Comparison of ENCODE assay signal across 8 cellular contexts in genomic region chr2:173355132-173355865, GRCh38. TPM values are rescaled to one million over a fixed set of nuclear protein-coding genes. Genes with fewer than 3 reads are reported as not detected.
DNase-seq lines count a peak whose midpoint lies in the region; ATAC-seq and TF ChIP-seq lines count a peak whose summit lies in the region.

No MANE protein-coding gene starts in this region.

- H3K9me3 Mint-ChIP-seq in activated naive CD8-positive, alpha-beta T cell treated with anti-CD3 and anti-CD28 coated beads, Interleukin-2, amount 10 ng/mL, durations not matched to agents 7 days and 5 days: no peaks in the 10 kb centered on the region

- H3K4me3 ChIP-seq in OCI-LY1 (ENCODE audit: low read depth, low read length, poor library complexity, severe bottlenecking) (peak overlapping the region; percentile 98), skeletal muscle cell (ENCODE audit: low read depth, low read length) (peak overlapping the region; percentile 74)

- H3K36me3 Mint-ChIP-seq in activated naive CD8-positive, alpha-beta T cell treated with anti-CD3 and anti-CD28 coated beads, Interleukin-2, amount 10 ng/mL, durations not matched to agents 7 days and 5 days: peaks cover 21% of the 10 kb centered on the region

- H3K4me1 ChIP-seq in OCI-LY1 (ENCODE audit: insufficient read depth, low read length, severe bottlenecking): peaks cover 78% of the 10 kb centered on the region

- H3K36me3 ChIP-seq in OCI-LY1 (ENCODE audit: insufficient read depth, low read length): peaks cover 47% of the 10 kb centered on the region

- no peak overlapping the region for H2AFZ ChIP-seq in OCI-LY1 (ENCODE audit: low read length)

- H3K4me3 Mint-ChIP-seq in activated naive CD8-positive, alpha-beta T cell treated with anti-CD3 and anti-CD28 coated beads, Interleukin-2, amount 10 ng/mL, durations not matched to agents 7 days and 5 days: peak overlapping the region; percentile 94

- H3K9me2 ChIP-seq in OCI-LY1 (ENCODE audit: low read depth, low read length): no peaks in the 10 kb centered on the region

- no peaks in the 10 kb centered on the region for H4K20me1 ChIP-seq in OCI-LY1 (ENCODE audit: insufficient read depth, low read length)

- H3F3A ChIP-seq in OCI-LY1 (ENCODE audit: insufficient read depth, low read length): no peaks in the 10 kb centered on the region

- no peaks in the 10 kb centered on the region for H3K9me3 ChIP-seq in OCI-LY1 (ENCODE audit: low read length)

- peak overlapping the region; percentile 95 for H3K27ac ChIP-seq in OCI-LY1 (ENCODE audit: low read depth, low read length, poor library complexity, severe bottlenecking)

- peak; percentile 39 for ATAC-seq in GM19395 (IDR thresholded peaks at IDR 0.05; ENCODE audit: unreplicated experiment)
- peak; percentile 33 for ATAC-seq in HG03460 (IDR thresholded peaks at IDR 0.05; ENCODE audit: unreplicated experiment)
- ATAC-seq in activated naive CD8-positive, alpha-beta T cell treated with anti-CD3 and anti-CD28 coated beads, Interleukin-2, amount 10 ng/mL, durations not matched to agents 7 days and 5 days (ENCODE audit: low read depth): peak; percentile 54

- peak overlapping the region; percentile 100 for H3K9ac ChIP-seq in OCI-LY1 (ENCODE audit: low read length)

- H3K79me2 ChIP-seq in OCI-LY1 (ENCODE audit: insufficient read depth, low read length): peaks cover 51% of the 10 kb centered on the region

- H3K27ac Mint-ChIP-seq in activated naive CD8-positive, alpha-beta T cell treated with anti-CD3 and anti-CD28 coated beads, Interleukin-2, amount 10 ng/mL, durations not matched to agents 7 days and 5 days: peak overlapping the region; percentile 85

- H3K4me1 Mint-ChIP-seq in activated naive CD8-positive, alpha-beta T cell treated with anti-CD3 and anti-CD28 coated beads, Interleukin-2, amount 10 ng/mL, durations not matched to agents 7 days and 5 days: peaks cover 45% of the 10 kb centered on the region

- peak overlapping the region; percentile 88 for H3K4me2 ChIP-seq in OCI-LY1 (ENCODE audit: low read length)

- POLR2A ChIA-PET in activated naive CD8-positive, alpha-beta T cell treated with anti-CD3 and anti-CD28 coated beads, Interleukin-2, amount 10 ng/mL, durations not matched to agents 7 days and 5 days (lab: Charles Lee): interaction anchor here (0.6 to 1.2 kb wide), 2 partner anchors 893 to 1348 kb away, joined by 3 to 4 read pairs; partner anchors contain the start of gene OLA1

- H3K27me3 ChIP-seq in OCI-LY1 (ENCODE audit: insufficient read depth, low read length): no peaks in the 10 kb centered on the region

- DNase-seq in DMS 273 treated with DMSO at 0.1 percent for 48 hours (lab: John Stamatoyannopoulos, UW) (peak; percentile 32), hepatic stellate cell (ENCODE audit: low spot score) (peak; percentile 58), skeletal muscle cell (ENCODE audit: low read depth) (peak; percentile 9), hippocampal formation (lab: John Stamatoyannopoulos, UW) (no peak)
- DNase-seq in activated naive CD8-positive, alpha-beta T cell treated with anti-CD3 and anti-CD28 coated beads, Interleukin-2, amount 10 ng/mL, durations not matched to agents 7 days and 5 days: peak; percentile 66

- peaks cover 22% of the 10 kb centered on the region for H3K27me3 Mint-ChIP-seq in activated naive CD8-positive, alpha-beta T cell treated with anti-CD3 and anti-CD28 coated beads, Interleukin-2, amount 10 ng/mL, durations not matched to agents 7 days and 5 days

- TF ChIP-seq CTCF in OCI-LY1 (IDR thresholded peaks at IDR 0.05; ENCODE audit: low read length): no peak

RNA-seq across cellular contexts. Expression of gene CDCA7, which starts 0.6 kb away (rescaled TPM):
- 10 to 100 TPM; 77.8 to 81.5 TPM for total RNA-seq in activated naive CD8-positive, alpha-beta T cell treated with anti-CD3 and anti-CD28 coated beads, Interleukin-2, amount 10 ng/mL, durations not matched to agents 7 days and 5 days

Comparison
In these comparisons a context has a peak if more than half of its experiments do, and no peak if none do; other contexts are left out.
1. DNase-seq: peak in DMS 273 treated with DMSO at 0.1 percent for 48 hours (single experiment), activated naive CD8-positive, alpha-beta T cell treated with anti-CD3 and anti-CD28 coated beads, Interleukin-2, amount 10 ng/mL, durations not matched to agents 7 days and 5 days (single experiment), hepatic stellate cell (single experiment) and skeletal muscle cell (single experiment); none in hippocampal formation (0 of 2).
2. Peak in every context shown above with its lines, with median percentiles within 50 percentile points of each other: ATAC-seq.